ENCODE assay signal across 8 cellular contexts in the genomic region with DNA sequence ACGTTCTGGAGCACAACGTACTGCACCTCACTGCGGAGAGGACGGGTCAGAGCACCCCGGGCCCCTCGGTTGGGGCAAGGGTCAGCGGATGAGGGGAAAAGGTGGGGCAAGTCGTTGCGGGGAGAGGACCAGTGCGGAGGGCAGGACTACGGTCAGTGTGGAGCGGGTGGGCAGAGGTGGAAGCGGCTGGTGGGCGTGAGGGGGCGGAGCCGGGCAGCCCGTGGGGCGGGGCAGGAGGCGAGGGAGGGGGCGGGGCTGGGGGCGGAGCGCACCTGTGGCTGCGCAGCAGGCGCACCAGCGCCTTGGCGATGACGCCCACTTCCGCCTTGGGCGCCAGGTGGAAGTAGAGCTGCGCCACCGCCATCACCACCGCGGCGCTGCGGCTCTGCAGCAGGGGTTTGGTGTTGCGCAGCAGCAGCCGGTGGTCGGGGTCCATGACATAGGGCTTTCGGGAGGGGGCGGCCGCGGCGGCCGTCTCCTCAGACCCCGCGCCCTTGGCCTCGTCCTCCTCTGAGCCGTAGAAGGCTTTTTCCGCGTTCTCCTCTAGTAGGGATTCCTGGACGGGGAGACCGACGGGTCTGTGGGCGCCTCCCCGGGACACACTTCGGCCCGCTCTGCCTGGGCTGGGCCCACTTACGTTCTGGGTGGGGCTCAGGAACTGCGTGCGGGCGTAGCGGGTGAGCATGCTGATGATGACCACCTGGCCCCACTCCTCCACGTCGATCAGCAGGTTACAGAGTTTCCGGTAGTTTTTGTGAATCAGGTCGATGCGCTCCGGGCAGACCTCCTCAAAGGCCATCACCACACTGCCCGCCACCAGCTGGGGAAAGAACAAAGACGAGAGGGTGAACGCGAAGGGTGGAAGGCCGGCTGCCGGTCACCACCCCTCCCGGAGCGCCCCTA. TPM values are rescaled to one million over a fixed set of nuclear protein-coding genes. Genes with fewer than 3 reads are reported as not detected.
A peak's percentile ranks its signal among the peaks of the same experiment; 100 is the strongest.
DNase-seq lines count a peak whose midpoint lies in the region; ATAC-seq and TF ChIP-seq lines count a peak whose summit lies in the region.

No MANE protein-coding gene starts in this region.

- H3K4me1 ChIP-seq in esophagus muscularis mucosa (peaks cover 5 to 12% (median 10%) of the 10 kb centered on the region in 4 donors), sigmoid colon (peaks cover 0 to 9% (median 5%) of the 10 kb centered on the region in 4 donors)

- CTCF ChIA-PET in Calu3 (lab: Charles Lee) = interaction anchor here (1.1 kb wide), 1 partner anchor 70 kb away, joined by 4 read pairs; no protein-coding TSS in a partner anchor

- no peaks in the 10 kb centered on the region for H3K27me3 Mint-ChIP-seq in Calu3 (ENCODE audit: unreplicated experiment)

- H3K27me3 ChIP-seq in esophagus muscularis mucosa = peaks cover 0 to 71% (median 10%) of the 10 kb centered on the region in 4 donors
- peaks cover 16 to 50% (median 22%) of the 10 kb centered on the region in 3 donors for H3K27me3 ChIP-seq in sigmoid colon

- no peaks in the 10 kb centered on the region for H3K4me1 Mint-ChIP-seq in Calu3 (ENCODE audit: low read depth, unreplicated experiment)

- peak overlapping the region; percentile 22 for H3K27ac Mint-ChIP-seq in Calu3 (ENCODE audit: unreplicated experiment)

- H3K4me3 ChIP-seq in esophagus muscularis mucosa (peak overlapping the region; percentile 21 to 48 (median 31)), sigmoid colon (peak overlapping the region in 3 of 4 donors; percentile 1 to 16 (median 15))

- no peak overlapping the region for H3K27ac ChIP-seq in esophagus muscularis mucosa (replicated peaks in 1 of 4)
- H3K27ac ChIP-seq in sigmoid colon = no peak overlapping the region

- intact Hi-C loops in Calu3 (cut with micrococcal nuclease; ENCODE audit: unreplicated experiment) (no loop called here), esophagus muscularis mucosa (cut with DNase I) (no loop called here), sigmoid colon (cut with DNase I) (no loop called here)

- TSS peak; percentile 90 for BruUV-seq in Calu3 (replicated peaks; lab: Mats Ljungman, UMichigan)

- no peak for TF ChIP-seq EP300 in esophagus muscularis mucosa (IDR thresholded peaks at IDR 0.05)
- TF ChIP-seq EP300 in sigmoid colon (IDR thresholded peaks at IDR 0.05) = no peak

- no peak for TF ChIP-seq CTCF in Calu3 (IDR thresholded peaks at IDR 0.05; ENCODE audit: unreplicated experiment)
- TF ChIP-seq CTCF in esophagus muscularis mucosa (IDR thresholded peaks at IDR 0.05) = no peak
- TF ChIP-seq CTCF in sigmoid colon (IDR thresholded peaks at IDR 0.05) = no peak

- 4% methylated on average over 14 of the region's 76 CpGs for whole genome bisulfite sequencing in esophagus muscularis mucosa
- 3 to 6% methylated on average over 76 of the region's 76 CpGs for WGBS in sigmoid colon, 2 donors

- H3K4me3 Mint-ChIP-seq in Calu3 (ENCODE audit: low read depth, unreplicated experiment) = peak overlapping the region; percentile 74

- no peaks in the 10 kb centered on the region for H3K9me3 Mint-ChIP-seq in Calu3 (ENCODE audit: low read depth, unreplicated experiment)

- no peak for TF ChIP-seq POLR2A in esophagus muscularis mucosa (IDR thresholded peaks at IDR 0.05; ENCODE audit: low read depth)
- TF ChIP-seq POLR2A in sigmoid colon (IDR thresholded peaks at IDR 0.05) = no peak

- ATAC-seq in GM21526 (IDR thresholded peaks at IDR 0.05; ENCODE audit: low FRiP score, unreplicated experiment) = peak; percentile 90

- H3K36me3 ChIP-seq in esophagus muscularis mucosa = no peaks in the 10 kb centered on the region
- no peaks in the 10 kb centered on the region for H3K36me3 ChIP-seq in sigmoid colon

- DNase-seq in Calu3 (peak; percentile 88), NCI-H1105 (lab: John Stamatoyannopoulos, UW) (peak; percentile 71), esophagus muscularis mucosa (ENCODE audit: extremely low spot score) (no peak), sigmoid colon (peak; percentile 50), foreskin melanocyte (no peak), AG08395 (ENCODE audit: low spot score) (no peak)
- peak; percentile 85 for DNase-seq in activated CD8-positive, alpha-beta memory T cell treated with anti-CD3 and anti-CD28 coated beads for 24 hours

- H3K9me3 ChIP-seq in esophagus muscularis mucosa (no peaks in the 10 kb centered on the region), sigmoid colon (no peaks in the 10 kb centered on the region)

- peaks cover 19% of the 10 kb centered on the region for H3K36me3 Mint-ChIP-seq in Calu3 (ENCODE audit: insufficient read depth, unreplicated experiment)

RNA-seq across cellular contexts. Expression of a gene that starts 29.2 kb away (rescaled TPM):
- total RNA-seq in Calu3 (2022) (13.1 and 24.7 TPM in 2 replicates), esophagus muscularis mucosa (1 to 10 TPM; 1.2 to 2.1 (median 1.7) TPM), sigmoid colon (1 to 10 TPM; 1.2 to 9.3 (median 3.4) TPM)
- 1 to 10 TPM in 1 of 3 donors, under 1 TPM in 1, not detected in 1; 0.60 to 1.3 TPM for polyA plus RNA-seq in sigmoid colon

RNA-seq across cellular contexts. Expression of a gene that starts 33.3 kb away (rescaled TPM):
- 5.3 and 7.6 TPM in 2 replicates for total RNA-seq in Calu3 (2022)
- total RNA-seq in esophagus muscularis mucosa = 1 to 10 TPM; 5.6 to 8.1 (median 5.9) TPM
- 10 to 100 TPM in 3 of 4 donors, 1 to 10 TPM in 1; 8.3 to 13.2 (median 12.1) TPM for total RNA-seq in sigmoid colon
- polyA plus RNA-seq in sigmoid colon = 1 to 10 TPM in 2 of 3 donors, not detected in 1; 1.2 to 2.1 TPM

Comparison
In these comparisons a context has a peak if more than half of its experiments do, and no peak if none do; other contexts are left out.
1. DNase-seq: peak in Calu3 (single experiment), NCI-H1105 (single experiment), activated CD8-positive, alpha-beta memory T cell treated with anti-CD3 and anti-CD28 coated beads for 24 hours (single experiment) and sigmoid colon (single experiment); none in esophagus muscularis mucosa (single experiment), foreskin melanocyte (single experiment) and AG08395 (single experiment).